9 cellular contexts compared by ENCODE assay signal in the genomic region with DNA sequence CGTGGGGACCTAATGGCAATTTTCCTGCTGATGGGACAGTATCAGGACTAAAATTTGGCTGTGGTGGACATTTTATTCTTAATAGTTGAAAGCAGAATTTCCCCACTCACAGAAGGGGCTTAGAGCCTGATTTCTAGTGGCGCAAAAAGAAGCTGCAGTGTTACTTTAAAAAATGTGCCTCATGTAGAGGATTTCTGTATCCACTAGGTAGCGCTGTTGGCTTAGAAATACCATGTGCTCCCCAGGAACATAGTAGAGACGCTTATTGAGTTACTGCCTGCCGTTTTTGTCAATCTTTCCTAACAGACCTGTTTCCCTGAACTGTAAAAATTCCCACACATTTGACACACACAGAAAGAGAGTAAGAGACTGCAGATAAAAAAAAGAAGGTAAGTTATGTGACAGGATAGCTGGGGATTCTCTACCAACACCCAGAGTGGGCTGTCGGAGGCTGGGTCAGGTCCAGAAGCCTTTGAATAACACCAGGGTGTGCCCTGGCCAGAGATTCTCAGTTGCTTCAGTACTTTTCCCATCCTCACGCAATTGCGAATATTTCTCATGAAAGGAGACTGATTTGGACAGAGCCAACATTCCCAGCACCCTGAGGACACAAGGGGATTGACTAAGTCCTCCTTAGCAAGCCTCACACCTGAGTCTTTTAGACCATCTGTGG.
DNase-seq lines count a peak whose midpoint lies in the region; ATAC-seq and TF ChIP-seq lines count a peak whose summit lies in the region.
"Had no signal": no experiment of that assay in that cellular context is flagged by ENCODE, and none has a peak within 500 bp of the region (broad histone marks: within the 10 kb centered on the region; RNA-seq: fewer than 3 reads in every experiment).

No MANE protein-coding gene starts in this region.

- H3K4me3 ChIP-seq in ACC112 (ENCODE audit: low read depth, low read length) (peak overlapping the region; percentile 68), GM06990 (replicated peaks; ENCODE audit: low read depth, low read length) (no peak overlapping the region)

- peak overlapping the region; percentile 35 for H3K4me3 Mint-ChIP-seq in WTC11

- H3K4me1 ChIP-seq in ACC112 (ENCODE audit: control insufficient read depth, insufficient read depth, low read length, unreplicated experiment), result no peaks in the 10 kb centered on the region

- no peaks in the 10 kb centered on the region for H3K79me2 ChIP-seq in ACC112 (ENCODE audit: control insufficient read depth, insufficient read depth, low read length, unreplicated experiment)

- peak; percentile 53 for TF ChIP-seq CTCF in GM06990 (IDR thresholded peaks at IDR 0.05; ENCODE audit: insufficient read depth, low read length, poor library complexity, severe bottlenecking)
- TF ChIP-seq CTCF in WTC11 (IDR thresholded peaks at IDR 0.05), result peak; percentile 42; the same call in 1 of the 2 replicates
- TF ChIP-seq CTCF in omental fat pad (IDR thresholded peaks at IDR 0.05), result peak in 1 of 3 donors; percentile 63

- POLR2A ChIA-PET in WTC11 (lab: Charles Lee), result no interaction called here

- H3K27me3 Mint-ChIP-seq in WTC11 (ENCODE audit: low read depth), result no peaks in the 10 kb centered on the region

- H3K9me3 Mint-ChIP-seq in WTC11, result peaks cover 8% of the 10 kb centered on the region

- no peaks in the 10 kb centered on the region for H3K36me3 ChIP-seq in ACC112 (ENCODE audit: insufficient read depth, low read length)
- H3K36me3 ChIP-seq in GM06990 (ENCODE audit: control insufficient read depth, insufficient read depth, low read length), result no peaks in the 10 kb centered on the region
- H3K36me3 ChIP-seq: neutrophil had no signal

- DNase-seq in GM06990 (ENCODE audit: extremely low read depth, insufficient read length) (peak; percentile 9), NCI-H2196 treated with DMSO at 0.1 percent for 48 hours (lab: John Stamatoyannopoulos, UW; ENCODE audit: unreplicated experiment) (peak; percentile 6), WTC11 (ENCODE audit: low spot score) (no peak), fibroblast of peridontal ligament (ENCODE audit: extremely low read depth) (peak; percentile 69), omental fat pad (ENCODE audit: low spot score) (no peak), GOT3 (lab: John Stamatoyannopoulos, UW) (no peak)

- H3K4me1 Mint-ChIP-seq in WTC11, result peaks cover 27% of the 10 kb centered on the region

- H2AFZ ChIP-seq in ACC112 (ENCODE audit: low read length, unreplicated experiment), result no peak overlapping the region

- H3K27ac Mint-ChIP-seq in WTC11, result peak overlapping the region; percentile 41; the same call in 1 of the 2 replicates

- H3K27me3 ChIP-seq in ACC112 (ENCODE audit: insufficient read depth, low read length) (no peaks in the 10 kb centered on the region), GM06990 (replicated peaks; ENCODE audit: control insufficient read depth, insufficient read depth, low read length) (no peaks in the 10 kb centered on the region)
- H3K27me3 ChIP-seq: neutrophil had no signal

- H3K36me3 Mint-ChIP-seq in WTC11, result peaks cover 3% of the 10 kb centered on the region

- H3K27ac ChIP-seq in ACC112 (ENCODE audit: low read depth, low read length), result no peak overlapping the region
- H3K27ac ChIP-seq: neutrophil had no signal

- peak; percentile 65 for ATAC-seq in HG02938 (IDR thresholded peaks at IDR 0.05; ENCODE audit: unreplicated experiment)
- peak; percentile 55 for ATAC-seq in WTC11
- ATAC-seq in omental fat pad (ENCODE audit: low FRiP score), result peak; percentile 68

- CTCF ChIA-PET in WTC11 (lab: Charles Lee), result interaction anchor here (1.2 kb wide), 1 partner anchor 239 kb away, joined by 3 read pairs; no protein-coding TSS in a partner anchor

TF ChIP-seq in WTC11, 78 proteins besides CTCF, POLR2A, EP300 and RAD21:
- TF ChIP-seq, protein P1, sequence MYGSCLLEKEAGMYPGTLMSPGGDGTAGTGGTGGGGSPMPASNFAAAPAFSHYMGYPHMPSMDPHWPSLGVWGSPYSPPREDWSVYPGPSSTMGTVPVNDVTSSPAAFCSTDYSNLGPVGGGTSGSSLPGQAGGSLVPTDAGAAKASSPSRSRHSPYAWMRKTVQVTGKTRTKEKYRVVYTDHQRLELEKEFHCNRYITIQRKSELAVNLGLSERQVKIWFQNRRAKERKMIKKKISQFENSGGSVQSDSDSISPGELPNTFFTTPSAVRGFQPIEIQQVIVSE (CRISPR knock-in tag; IDR thresholded peaks at IDR 0.05; ENCODE audit: borderline replicate concordance), result no peak
- no peak for TF ChIP-seq RORB (CRISPR knock-in tag; IDR thresholded peaks at IDR 0.05)
- no peak for TF ChIP-seq FOXK1 (CRISPR knock-in tag; IDR thresholded peaks at IDR 0.05)
- TF ChIP-seq ATF1 (CRISPR knock-in tag; IDR thresholded peaks at IDR 0.05), result no peak
- no peak for TF ChIP-seq ZNF219 (CRISPR knock-in tag; IDR thresholded peaks at IDR 0.05; ENCODE audit: borderline replicate concordance)
- TF ChIP-seq ZBTB21 (CRISPR knock-in tag; IDR thresholded peaks at IDR 0.05; ENCODE audit: borderline replicate concordance), result no peak
- TF ChIP-seq, protein P2, sequence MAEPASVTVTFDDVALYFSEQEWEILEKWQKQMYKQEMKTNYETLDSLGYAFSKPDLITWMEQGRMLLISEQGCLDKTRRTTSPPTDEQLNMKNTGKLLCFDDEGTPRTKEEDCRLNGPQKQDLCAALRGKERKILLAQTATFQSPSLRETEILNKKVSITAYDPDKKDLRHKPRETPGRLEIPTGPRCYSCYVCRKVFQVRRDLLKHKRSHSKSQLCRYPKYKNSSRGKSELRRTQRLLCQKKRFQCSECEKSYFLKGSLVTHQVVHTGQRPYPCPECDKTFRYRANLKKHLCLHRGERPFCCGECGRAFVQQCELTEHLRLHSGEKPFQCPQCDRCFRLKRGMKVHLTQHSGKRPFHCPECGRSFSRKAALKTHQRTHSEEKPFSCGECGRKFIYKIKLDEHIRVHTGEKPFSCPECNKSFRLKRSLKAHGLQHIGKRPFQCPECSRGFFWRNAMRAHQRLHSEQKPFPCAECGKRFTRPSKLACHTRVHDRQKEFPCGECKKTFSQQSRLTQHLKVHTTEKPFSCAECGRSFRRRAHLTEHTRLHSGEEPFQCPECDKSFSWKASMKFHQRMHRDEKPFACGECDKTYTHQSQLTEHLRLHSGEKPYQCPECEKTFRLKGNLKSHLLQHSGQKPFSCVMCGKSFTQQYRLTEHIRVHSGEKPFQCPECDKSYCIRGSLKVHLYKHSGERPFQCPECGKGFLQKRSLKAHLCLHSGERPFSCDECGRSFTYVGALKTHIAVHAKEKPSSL (CRISPR knock-in tag; conservative IDR thresholded peaks at IDR 0.05), result no peak
- TF ChIP-seq E2F4 (CRISPR knock-in tag; IDR thresholded peaks at IDR 0.05; ENCODE audit: borderline replicate concordance, low read depth), result no peak
- TF ChIP-seq, protein P3, sequence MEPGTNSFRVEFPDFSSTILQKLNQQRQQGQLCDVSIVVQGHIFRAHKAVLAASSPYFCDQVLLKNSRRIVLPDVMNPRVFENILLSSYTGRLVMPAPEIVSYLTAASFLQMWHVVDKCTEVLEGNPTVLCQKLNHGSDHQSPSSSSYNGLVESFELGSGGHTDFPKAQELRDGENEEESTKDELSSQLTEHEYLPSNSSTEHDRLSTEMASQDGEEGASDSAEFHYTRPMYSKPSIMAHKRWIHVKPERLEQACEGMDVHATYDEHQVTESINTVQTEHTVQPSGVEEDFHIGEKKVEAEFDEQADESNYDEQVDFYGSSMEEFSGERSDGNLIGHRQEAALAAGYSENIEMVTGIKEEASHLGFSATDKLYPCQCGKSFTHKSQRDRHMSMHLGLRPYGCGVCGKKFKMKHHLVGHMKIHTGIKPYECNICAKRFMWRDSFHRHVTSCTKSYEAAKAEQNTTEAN (CRISPR knock-in tag; IDR thresholded peaks at IDR 0.05), result no peak
- no peak for TF ChIP-seq PRRX2 (CRISPR knock-in tag; IDR thresholded peaks at IDR 0.05)
- no peak for TF ChIP-seq IRF2 (CRISPR knock-in tag; IDR thresholded peaks at IDR 0.05; ENCODE audit: borderline replicate concordance, low read depth)
- TF ChIP-seq ZNF232 (CRISPR knock-in tag; IDR thresholded peaks at IDR 0.05), result no peak
- TF ChIP-seq ATF6 (CRISPR knock-in tag; IDR thresholded peaks at IDR 0.05), result no peak

Comparison
In these comparisons a context has a peak if more than half of its experiments do, and no peak if none do; other contexts are left out.
1. DNase-seq: peak in GM06990 (single experiment), NCI-H2196 treated with DMSO at 0.1 percent for 48 hours (single experiment) and fibroblast of peridontal ligament (single experiment); none in WTC11 (single experiment), omental fat pad (single experiment) and GOT3 (single experiment).
2. Peak in every context shown above with its lines, with median percentiles within 50 percentile points of each other: ATAC-seq.